11 cellular contexts compared by ENCODE assay signal in genomic region chr1:168709896-168710305, GRCh38. TPM values are rescaled to one million over a fixed set of nuclear protein-coding genes. Genes with fewer than 3 reads are reported as not detected.
DNase-seq lines count a peak whose midpoint lies in the region; ATAC-seq and TF ChIP-seq lines count a peak whose summit lies in the region.
"Had no signal": no experiment of that assay in that cellular context is flagged by ENCODE, and none has a peak within 500 bp of the region (broad histone marks: within the 10 kb centered on the region; RNA-seq: fewer than 3 reads in every experiment).

No MANE protein-coding gene starts in this region.

- H3K4me1 ChIP-seq in smooth muscle cell (ENCODE audit: low read depth): peaks cover 8% of the 10 kb centered on the region

- H3K9ac ChIP-seq in SK-N-MC (ENCODE audit: insufficient read length) (no peak overlapping the region), smooth muscle cell (ENCODE audit: low read depth) (peak overlapping the region; percentile 95)

- no peak overlapping the region for H2AFZ ChIP-seq in smooth muscle cell (ENCODE audit: low read depth)
- H2AFZ ChIP-seq: GM23338 had no signal

- H3K36me3 ChIP-seq in SK-N-MC (ENCODE audit: insufficient read depth, low read length): no peaks in the 10 kb centered on the region
- no peaks in the 10 kb centered on the region for H3K36me3 ChIP-seq in smooth muscle cell (ENCODE audit: low read depth)

- H3K27ac ChIP-seq in SK-N-MC (no peak overlapping the region), smooth muscle cell (ENCODE audit: low read depth) (peak overlapping the region; percentile 98)

- no peaks in the 10 kb centered on the region for H3K4me1 Mint-ChIP-seq in stimulated activated effector memory CD8-positive, alpha-beta T cell treated with anti-CD3 and anti-CD28 coated beads, Interleukin-12 subunit alpha, Interleukin-12 subunit beta, amount 100 ng/mL, for 72 hours
- H3K4me1 Mint-ChIP-seq: GM23338; naive thymus-derived CD8-positive, alpha-beta T cell had no signal

- H3K4me3 Mint-ChIP-seq in stimulated activated effector memory CD8-positive, alpha-beta T cell treated with anti-CD3 and anti-CD28 coated beads, Interleukin-12 subunit alpha, Interleukin-12 subunit beta, amount 100 ng/mL, for 72 hours: no peak overlapping the region
- H3K4me3 Mint-ChIP-seq: GM23338; naive thymus-derived CD8-positive, alpha-beta T cell had no signal

- TF ChIP-seq CTCF in smooth muscle cell (IDR thresholded peaks at IDR 0.05; ENCODE audit: borderline replicate concordance, insufficient read depth, poor library complexity, severe bottlenecking): no peak

- no peaks in the 10 kb centered on the region for H3K9me3 Mint-ChIP-seq in stimulated activated effector memory CD8-positive, alpha-beta T cell treated with anti-CD3 and anti-CD28 coated beads, Interleukin-12 subunit alpha, Interleukin-12 subunit beta, amount 100 ng/mL, for 72 hours
- H3K9me3 Mint-ChIP-seq: GM23338; naive thymus-derived CD8-positive, alpha-beta T cell had no signal

- peaks cover 10% of the 10 kb centered on the region for H3F3A ChIP-seq in smooth muscle cell (ENCODE audit: low read depth)

- POLR2A ChIA-PET in HEK293T (lab: Yijun Ruan, JAX): interaction anchor here (1.1 kb wide), 1 partner anchor 86 kb away, joined by 3 read pairs; no protein-coding TSS in a partner anchor

- peak overlapping the region; percentile 75 for H3K4me2 ChIP-seq in smooth muscle cell
- H3K4me2 ChIP-seq: GM23338 had no signal

- no peaks in the 10 kb centered on the region for H3K79me2 ChIP-seq in smooth muscle cell (ENCODE audit: low read depth)

- ATAC-seq in GM18873 (IDR thresholded peaks at IDR 0.05; ENCODE audit: low FRiP score, unreplicated experiment): no peak
- ATAC-seq in stimulated activated effector memory CD8-positive, alpha-beta T cell treated with anti-CD3 and anti-CD28 coated beads, Interleukin-12 subunit alpha, Interleukin-12 subunit beta, amount 100 ng/mL, for 72 hours: no peak
- ATAC-seq: GM23338; naive thymus-derived CD8-positive, alpha-beta T cell had no signal

- no peaks in the 10 kb centered on the region for H3K27me3 ChIP-seq in smooth muscle cell (ENCODE audit: low read depth)

- H3K4me3 ChIP-seq in SK-N-MC: no peak overlapping the region
- H3K4me3 ChIP-seq in smooth muscle cell: peak overlapping the region; percentile 14
- H3K4me3 ChIP-seq: GM23338 had no signal

- CTCF ChIA-PET in HEK293T (lab: Yijun Ruan, JAX): no interaction called here

- no peaks in the 10 kb centered on the region for H3K36me3 Mint-ChIP-seq in stimulated activated effector memory CD8-positive, alpha-beta T cell treated with anti-CD3 and anti-CD28 coated beads, Interleukin-12 subunit alpha, Interleukin-12 subunit beta, amount 100 ng/mL, for 72 hours
- H3K36me3 Mint-ChIP-seq: naive thymus-derived CD8-positive, alpha-beta T cell had no signal

- H3K27ac Mint-ChIP-seq in stimulated activated effector memory CD8-positive, alpha-beta T cell treated with anti-CD3 and anti-CD28 coated beads, Interleukin-12 subunit alpha, Interleukin-12 subunit beta, amount 100 ng/mL, for 72 hours: no peak overlapping the region
- H3K27ac Mint-ChIP-seq: GM23338; naive thymus-derived CD8-positive, alpha-beta T cell had no signal

- peak; percentile 46 for DNase-seq in HEK293T (ENCODE audit: extremely low spot score)
- peak; percentile 45 for DNase-seq in SK-N-MC (ENCODE audit: low read depth, low spot score)
- peak; percentile 82 for DNase-seq in foreskin melanocyte
- DNase-seq in smooth muscle cell (lab: John Stamatoyannopoulos, UW; ENCODE audit: unreplicated experiment): no peak
- no peak for DNase-seq in T-helper 1 cell
- DNase-seq in stimulated activated effector memory CD8-positive, alpha-beta T cell treated with anti-CD3 and anti-CD28 coated beads, Interleukin-12 subunit alpha, Interleukin-12 subunit beta, amount 100 ng/mL, for 72 hours (ENCODE audit: low spot score in 2 of 2): no peak
- DNase-seq: effector CD4-positive, alpha-beta T cell; KBM-7; naive thymus-derived CD8-positive, alpha-beta T cell had no signal

- 7% methylated on average over 2 of the region's 2 CpGs for WGBS in smooth muscle cell (ENCODE audit: low lambda C conversion rate)

- no peaks in the 10 kb centered on the region for H3K9me3 ChIP-seq in SK-N-MC (ENCODE audit: low read depth, low read length)
- no peaks in the 10 kb centered on the region for H3K9me3 ChIP-seq in smooth muscle cell (replicated peaks; ENCODE audit: low read depth)

- H4K20me1 ChIP-seq in smooth muscle cell (ENCODE audit: low read depth): no peaks in the 10 kb centered on the region

TF ChIP-seq in HEK293T, 16 proteins besides CTCF, POLR2A, EP300 and RAD21:
- TF ChIP-seq FOXA1 (IDR thresholded peaks at IDR 0.05) (no peak), PKNOX1 (IDR thresholded peaks at IDR 0.05) (peak; percentile 41)

RNA-seq across cellular contexts. Expression of gene DPT, which starts 19.1 kb away (rescaled TPM):
- total RNA-seq in smooth muscle cell: 3.1 and 7.7 TPM in 2 replicates
- polyA plus RNA-seq in smooth muscle cell: 13.1 and 13.4 TPM in 2 replicates
- total RNA-seq: GM23338; naive thymus-derived CD8-positive, alpha-beta T cell had no signal
- polyA plus RNA-seq: GM23338; naive thymus-derived CD8-positive, alpha-beta T cell had no signal

Comparison
In these comparisons a context has a peak if more than half of its experiments do, and no peak if none do; other contexts are left out.
1. DNase-seq: peak in HEK293T (single experiment), SK-N-MC (single experiment) and foreskin melanocyte (single experiment); none in smooth muscle cell (single experiment), T-helper 1 cell (0 of 5) and stimulated activated effector memory CD8-positive, alpha-beta T cell treated with anti-CD3 and anti-CD28 coated beads, Interleukin-12 subunit alpha, Interleukin-12 subunit beta, amount 100 ng/mL, for 72 hours (0 of 2).